In the genomic region with DNA sequence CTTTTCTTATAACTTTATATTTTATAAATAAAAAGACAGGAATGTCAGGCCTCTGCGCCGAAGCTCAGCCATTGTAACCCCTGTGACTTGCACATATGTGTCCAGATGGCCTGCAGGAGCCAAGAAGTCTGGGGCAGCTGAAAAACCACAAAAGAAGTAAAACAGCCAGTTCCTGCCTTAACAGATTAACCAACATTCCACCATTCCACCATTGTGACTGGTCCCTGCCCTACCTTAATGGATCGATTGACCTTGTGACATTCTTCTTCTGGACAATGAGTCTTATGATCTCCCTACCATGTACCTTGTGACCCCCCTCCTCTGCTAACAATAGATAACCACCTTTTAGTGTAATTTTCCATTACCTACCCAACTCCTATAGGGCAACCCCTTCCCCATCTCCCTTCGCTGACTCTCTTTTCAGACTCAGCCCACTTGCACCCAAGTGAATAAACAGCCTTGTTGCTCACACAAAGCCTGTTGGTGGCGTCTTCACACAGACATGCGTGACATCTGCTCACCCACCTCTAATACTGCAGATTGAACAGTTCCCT, we compare ENCODE assay signal across 7 cellular contexts. TPM values are rescaled to one million over a fixed set of nuclear protein-coding genes. Genes with fewer than 3 reads are reported as not detected.
"Had no signal": no experiment of that assay in that cellular context is flagged by ENCODE, and none has a peak within 500 bp of the region (broad histone marks: within the 10 kb centered on the region; RNA-seq: fewer than 3 reads in every experiment).

No MANE protein-coding gene starts in this region.

RNA-seq across cellular contexts. Expression of a gene that starts 22.9 kb away (rescaled TPM):
- total RNA-seq: activated CD4-positive, alpha-beta memory T cell treated with anti-CD3 and anti-CD28 coated beads, Interleukin-2, amount 10 ng/mL, durations not matched to agents 7 days and 5 days; activated CD4-positive, alpha-beta T cell treated with anti-CD3 and anti-CD28 coated beads for 36 hours; activated CD8-positive, alpha-beta memory T cell treated with anti-CD3 and anti-CD28 coated beads for 36 hours; activated naive CD4-positive, alpha-beta T cell treated with anti-CD3 and anti-CD28 coated beads for 36 hours; activated T-helper 17 cell treated with anti-CD3 and anti-CD28 coated beads, Interleukin-2, amount 50 U/mL, for 72 hours; MCF 10A; T-cell had no signal
